Comparison of ENCODE assay signal across 1 cellular context in genomic region chr22:45672564-45673481, GRCh38.
A peak's percentile ranks its signal among the peaks of the same experiment; 100 is the strongest.
TF ChIP-seq lines count a peak whose summit lies in the region.

No MANE protein-coding gene starts in this region.

TF ChIP-seq in HEK293, 187 proteins besides CTCF, POLR2A, EP300 and RAD21 (continued from another document):
- TF ChIP-seq KLF17 (tag by site-specific recombination; IDR thresholded peaks at IDR 0.05) (0 out of 2 replicates have a peak, but pooled peaks have one; percentile 15), ZNF121 (tag by site-specific recombination; IDR thresholded peaks at IDR 0.05) (peak; percentile 69; the same call in 1 of the 2 replicates)
